In the genomic region with DNA sequence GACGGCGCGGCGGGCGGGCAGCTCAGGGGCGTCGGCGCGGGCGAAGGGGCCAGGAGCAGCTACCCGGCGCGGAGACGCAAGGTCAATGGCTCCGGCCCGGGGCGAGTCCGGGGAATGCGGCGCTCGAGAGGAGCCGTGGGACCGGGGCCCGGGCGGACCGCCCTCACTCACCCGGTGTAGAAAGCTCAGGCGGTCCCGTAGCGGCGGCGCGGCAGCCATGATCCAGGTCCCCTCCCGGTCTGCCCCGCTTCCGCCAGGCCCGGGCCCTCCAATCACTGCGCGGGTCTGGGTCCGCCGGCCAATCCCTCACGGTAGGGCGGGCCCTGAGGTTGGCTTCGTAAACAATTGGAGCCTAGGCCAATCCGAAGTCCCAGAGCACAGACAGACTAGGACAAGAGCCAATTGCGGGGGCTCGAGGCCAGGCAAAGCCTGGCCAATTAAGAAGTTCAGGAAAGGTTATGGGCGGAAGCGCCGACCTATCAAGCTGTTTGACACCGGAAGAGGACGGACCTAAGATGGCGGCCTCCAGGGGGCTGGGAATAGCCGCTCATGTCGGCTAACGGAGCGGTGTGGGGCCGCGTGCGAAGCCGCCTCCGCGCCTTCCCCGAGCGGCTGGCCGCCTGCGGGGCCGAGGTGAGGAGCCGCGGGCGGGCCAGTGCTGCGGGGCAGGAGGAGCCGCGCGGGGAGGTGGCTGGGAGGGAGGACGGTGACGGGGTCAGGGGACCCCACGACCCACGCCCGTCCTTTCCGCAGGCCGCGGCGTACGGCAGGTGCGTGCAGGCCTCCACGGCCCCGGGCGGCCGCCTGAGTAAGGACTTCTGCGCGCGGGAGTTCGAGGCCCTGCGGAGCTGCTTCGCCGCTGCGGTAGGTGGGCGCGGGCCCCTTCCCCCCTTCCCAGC, we compare ENCODE assay signal across 8 cellular contexts. TPM values are rescaled to one million over a fixed set of nuclear protein-coding genes. Genes with fewer than 3 reads are reported as not detected.
A peak's percentile ranks its signal among the peaks of the same experiment; 100 is the strongest.
DNase-seq lines count a peak whose midpoint lies in the region; ATAC-seq and TF ChIP-seq lines count a peak whose summit lies in the region.

Gene NDUFAF8, plus strand, starts transcription at position 504 of the 899 bp plus-strand sequence. Its CDS starts 46 bp downstream, at position 550.
Gene TEPSIN, minus strand, starts transcription at position 241 of the 899 bp plus-strand sequence. Its CDS starts 22 bp downstream, at position 219.

- DNase-seq in ELF-1 (ENCODE audit: low read depth, low spot score): peak; percentile 99
- peak; percentile 100 for DNase-seq in H7
- peak; percentile 99 for DNase-seq in M059J (ENCODE audit: low read depth)
- peak; percentile 100 for DNase-seq in SHP77 (lab: John Stamatoyannopoulos, UW)
- DNase-seq in activated effector memory CD4-positive, alpha-beta T cell treated with Interleukin-2 at 50 U/mL for 16 hours: peak; percentile 94
- DNase-seq in fibroblast of pulmonary artery (ENCODE audit: low read depth): peak; percentile 99
- DNase-seq in natural killer cell treated with Interleukin-12 subunit alpha and Interleukin-12 subunit beta and Interleukin-15 and Interleukin-18, amount 100 ng/mL, for 72 hours (ENCODE audit: low spot score): peak; percentile 97
- peak; percentile 94 for DNase-seq in stimulated activated naive CD8-positive, alpha-beta T cell treated with anti-CD3 and anti-CD28 coated beads, Interleukin-15, Interleukin-2, amounts not matched to agents 100 U/mL and 50 U/mL, for 24 hours

- peaks cover 5% of the 10 kb centered on the region for H3K36me3 ChIP-seq in H7 (replicated peaks; ENCODE audit: control insufficient read depth, insufficient read depth, low read length)

- H3K27me3 Mint-ChIP-seq in natural killer cell treated with Interleukin-12 subunit alpha and Interleukin-12 subunit beta and Interleukin-15 and Interleukin-18, amount 100 ng/mL, for 72 hours: no peaks in the 10 kb centered on the region

- H3K4me3 ChIP-seq in H7 (ENCODE audit: insufficient read depth, low read depth, low read length) (peak within 1 kb of the TSS; percentile 91), fibroblast of pulmonary artery (replicated peaks; ENCODE audit: low read depth, low read length) (peak within 1 kb of the TSS; percentile 81)

- H3K4me1 Mint-ChIP-seq in natural killer cell treated with Interleukin-12 subunit alpha and Interleukin-12 subunit beta and Interleukin-15 and Interleukin-18, amount 100 ng/mL, for 72 hours (ENCODE audit: low read depth in 2 of 2): peaks cover 25 to 40% of the 10 kb centered on the region in 2 donors

- H3K9me3 Mint-ChIP-seq in natural killer cell treated with Interleukin-12 subunit alpha and Interleukin-12 subunit beta and Interleukin-15 and Interleukin-18, amount 100 ng/mL, for 72 hours: no peaks in the 10 kb centered on the region

- no peaks in the 10 kb centered on the region for H3K36me3 Mint-ChIP-seq in natural killer cell treated with Interleukin-12 subunit alpha and Interleukin-12 subunit beta and Interleukin-15 and Interleukin-18, amount 100 ng/mL, for 72 hours

- H3K4me3 Mint-ChIP-seq in natural killer cell treated with Interleukin-12 subunit alpha and Interleukin-12 subunit beta and Interleukin-15 and Interleukin-18, amount 100 ng/mL, for 72 hours: peak within 1 kb of the TSS; percentile 87

- H3K27ac Mint-ChIP-seq in natural killer cell treated with Interleukin-12 subunit alpha and Interleukin-12 subunit beta and Interleukin-15 and Interleukin-18, amount 100 ng/mL, for 72 hours: peak within 1 kb of the TSS; percentile 75 to 87

- peak; percentile 98 for ATAC-seq in natural killer cell treated with Interleukin-12 subunit alpha and Interleukin-12 subunit beta and Interleukin-15 and Interleukin-18, amount 100 ng/mL, for 72 hours
- peak; percentile 97 for ATAC-seq in stimulated activated naive CD8-positive, alpha-beta T cell treated with anti-CD3 and anti-CD28 coated beads, Interleukin-15, Interleukin-2, amounts not matched to agents 100 U/mL and 50 U/mL, for 24 hours

- no peaks in the 10 kb centered on the region for H3K27me3 ChIP-seq in H7 (ENCODE audit: control insufficient read depth, insufficient read depth, low read length)

- no peak for TF ChIP-seq CTCF in fibroblast of pulmonary artery (IDR thresholded peaks at IDR 0.05; ENCODE audit: low read length, missing control alignments)

RNA-seq across cellular contexts. Expression of gene NDUFAF8, which starts in this region (rescaled TPM):
- total RNA-seq in H7 (2014; rRNA removed; shearing (Covaris generic)): 32.6 and 38.8 TPM in 2 replicates
- 20.1 and 20.6 TPM in 2 replicates for total RNA-seq in M059J (2014; rRNA removed; shearing (Covaris generic))
- 100 to 1,000 TPM in 1 of 2 donors, 10 to 100 TPM in 1; 58.1 to 107 TPM for total RNA-seq in natural killer cell treated with Interleukin-12 subunit alpha and Interleukin-12 subunit beta and Interleukin-15 and Interleukin-18, amount 100 ng/mL, for 72 hours

RNA-seq across cellular contexts. Expression of gene TEPSIN, which starts in this region (rescaled TPM):
- total RNA-seq in H7 (2014; rRNA removed; shearing (Covaris generic)): 18.1 and 19.8 TPM in 2 replicates
- total RNA-seq in M059J (2014; rRNA removed; shearing (Covaris generic)): 11.1 and 12.9 TPM in 2 replicates
- total RNA-seq in natural killer cell treated with Interleukin-12 subunit alpha and Interleukin-12 subunit beta and Interleukin-15 and Interleukin-18, amount 100 ng/mL, for 72 hours: 10 to 100 TPM; 47.9 to 61.7 TPM

Comparison
In these comparisons a context has a peak if more than half of its experiments do, and no peak if none do; other contexts are left out.
1. Peak in every context shown above with its lines: DNase-seq, ATAC-seq and H3K4me3 ChIP-seq.